In genomic region chr5:81301221-81302015, GRCh38 we compare ENCODE assay signal across 1 cellular context.
A peak's percentile ranks its signal among the peaks of the same experiment; 100 is the strongest.
TF ChIP-seq lines count a peak whose summit lies in the region.

Gene ZCCHC9 (plus strand): TSS chr5:81301587. CDS start chr5:81304758, 3,171 bp downstream.

TF ChIP-seq in HepG2, 621 proteins besides CTCF, POLR2A, EP300 and RAD21 (continued from another document and continues in another):
- TF ChIP-seq HNF1A (IDR thresholded peaks at IDR 0.05; ENCODE audit: low read depth) (no peak), HNF1A (CRISPR knock-in tag; IDR thresholded peaks at IDR 0.05; ENCODE audit: borderline replicate concordance) (peak; percentile 85; the same call in 1 of the 2 replicates), ZNF274 (CRISPR knock-in tag; IDR thresholded peaks at IDR 0.05) (peak; percentile 69; the same call in 1 of the 2 replicates), ZNF207 (IDR thresholded peaks at IDR 0.05; ENCODE audit: borderline replicate concordance) (no peak), THAP9 (CRISPR knock-in tag; IDR thresholded peaks at IDR 0.05; ENCODE audit: borderline replicate concordance) (peak; percentile 85; the same call in 1 of the 2 replicates), ZNF558 (CRISPR knock-in tag; IDR thresholded peaks at IDR 0.05; ENCODE audit: borderline replicate concordance) (no peak), ZNF224 (CRISPR knock-in tag; IDR thresholded peaks at IDR 0.05) (peak; percentile 73; the same call in 1 of the 2 replicates), ZNF761 (CRISPR knock-in tag; conservative IDR thresholded peaks at IDR 0.05) (no peak), ZNF280D (CRISPR knock-in tag; IDR thresholded peaks at IDR 0.05) (peak; percentile 92), NFAT5 (CRISPR knock-in tag; IDR thresholded peaks at IDR 0.05) (peak; percentile 72; the same call in 1 of the 2 replicates), ZNF441 (CRISPR knock-in tag; IDR thresholded peaks at IDR 0.05; ENCODE audit: borderline replicate concordance) (peak; percentile 37; the same call in 1 of the 2 replicates), ZXDC (CRISPR knock-in tag; IDR thresholded peaks at IDR 0.05) (peak; percentile 68; the same call in 1 of the 2 replicates), KMT2B (CRISPR knock-in tag; IDR thresholded peaks at IDR 0.05) (peak; percentile 99), ZBTB21 (CRISPR knock-in tag; IDR thresholded peaks at IDR 0.05) (peak; percentile 76; the same call in 1 of the 2 replicates), RBAK (CRISPR knock-in tag; IDR thresholded peaks at IDR 0.05) (no peak), PBX3 (CRISPR knock-in tag; IDR thresholded peaks at IDR 0.05; ENCODE audit: borderline replicate concordance) (0 out of 2 replicates have a peak, but pooled peaks have one; percentile 20), ZNF496 (CRISPR knock-in tag; IDR thresholded peaks at IDR 0.05; ENCODE audit: insufficient replicate concordance) (no peak), ATF6 (CRISPR knock-in tag; conservative IDR thresholded peaks at IDR 0.05) (0 out of 2 replicates have a peak, but pooled peaks have one; percentile 39), PAX8 (CRISPR knock-in tag; IDR thresholded peaks at IDR 0.05; ENCODE audit: borderline replicate concordance) (no peak), HOXA7 (CRISPR knock-in tag; IDR thresholded peaks at IDR 0.05) (no peak), MXD1 (CRISPR knock-in tag; IDR thresholded peaks at IDR 0.05) (peak; percentile 43; the same call in 1 of the 2 replicates), ZBTB25 (CRISPR knock-in tag; IDR thresholded peaks at IDR 0.05) (peak; percentile 74), NCOA1 (CRISPR knock-in tag; IDR thresholded peaks at IDR 0.05) (peak; percentile 79; the same call in 1 of the 2 replicates), TGIF2 (CRISPR knock-in tag; IDR thresholded peaks at IDR 0.05) (peak; percentile 79; the same call in 1 of the 2 replicates), MTA1 (CRISPR knock-in tag; IDR thresholded peaks at IDR 0.05; ENCODE audit: borderline replicate concordance) (peak; percentile 84; the same call in 1 of the 2 replicates), KDM2A (CRISPR knock-in tag; IDR thresholded peaks at IDR 0.05; ENCODE audit: borderline replicate concordance, low read depth) (peak; percentile 95), HIVEP1 (CRISPR knock-in tag; IDR thresholded peaks at IDR 0.05) (peak; percentile 82), ZC3H13 (CRISPR knock-in tag; IDR thresholded peaks at IDR 0.05) (peak; percentile 34; the same call in 1 of the 2 replicates), ZNF431 (CRISPR knock-in tag; IDR thresholded peaks at IDR 0.05; ENCODE audit: borderline replicate concordance, low read depth) (peak; percentile 89)
